ENCODE assay signal across 9 cellular contexts in genomic region chr7:138008588-138009349, GRCh38. TPM values are rescaled to one million over a fixed set of nuclear protein-coding genes. Genes with fewer than 3 reads are reported as not detected.
A peak's percentile ranks its signal among the peaks of the same experiment; 100 is the strongest.
DNase-seq lines count a peak whose midpoint lies in the region; ATAC-seq and TF ChIP-seq lines count a peak whose summit lies in the region.
"Had no signal": no experiment of that assay in that cellular context is flagged by ENCODE, and none has a peak within 500 bp of the region (broad histone marks: within the 10 kb centered on the region; RNA-seq: fewer than 3 reads in every experiment).

No MANE protein-coding gene starts in this region.

- H3K9me2 ChIP-seq in GM23248 (ENCODE audit: insufficient read depth), result no peaks in the 10 kb centered on the region

- peaks cover 9% of the 10 kb centered on the region for H3K9me3 Mint-ChIP-seq in endodermal cell
- H3K9me3 Mint-ChIP-seq: stimulated activated naive CD8-positive, alpha-beta T cell treated with anti-CD3 and anti-CD28 coated beads, Interleukin-15, Interleukin-2, amounts not matched to agents 100 ng/mL and 50 ng/mL, for 24 hours had no signal

- H3K27ac ChIP-seq in GM23248 (no peak overlapping the region), endodermal cell (ENCODE audit: low read depth, low read length) (no peak overlapping the region)

- H3K4me2 ChIP-seq in GM23248 (ENCODE audit: unreplicated experiment), result peak overlapping the region; percentile 51

- peak overlapping the region; percentile 92 for H3K27ac Mint-ChIP-seq in endodermal cell
- H3K27ac Mint-ChIP-seq: stimulated activated naive CD8-positive, alpha-beta T cell treated with anti-CD3 and anti-CD28 coated beads, Interleukin-15, Interleukin-2, amounts not matched to agents 100 ng/mL and 50 ng/mL, for 24 hours had no signal

- in situ Hi-C loops in GM23248 (cut with MboI), result loop anchor here (5.0 kb wide), 1 partner anchor 101 kb away; no protein-coding TSS in a partner anchor

- no peak overlapping the region for H3K4me3 Mint-ChIP-seq in endodermal cell
- H3K4me3 Mint-ChIP-seq: stimulated activated naive CD8-positive, alpha-beta T cell treated with anti-CD3 and anti-CD28 coated beads, Interleukin-15, Interleukin-2, amounts not matched to agents 100 ng/mL and 50 ng/mL, for 24 hours had no signal

- peaks cover 7% of the 10 kb centered on the region for H3K4me1 ChIP-seq in GM23248 (ENCODE audit: insufficient read depth)
- H3K4me1 ChIP-seq in endodermal cell (ENCODE audit: control insufficient read depth, insufficient read depth, low read length), result no peaks in the 10 kb centered on the region
- no peaks in the 10 kb centered on the region for H3K4me1 ChIP-seq in mucosa of descending colon (ENCODE audit: low read depth)

- H2AFZ ChIP-seq in GM23248, result peak overlapping the region; percentile 76

- H3K9me3 ChIP-seq in GM23248 (ENCODE audit: low read depth) (no peaks in the 10 kb centered on the region), endodermal cell (ENCODE audit: control insufficient read depth, low read length) (peaks cover 21% of the 10 kb centered on the region), mucosa of descending colon (no peaks in the 10 kb centered on the region)

- ATAC-seq in mucosa of descending colon, result peak; percentile 85
- ATAC-seq in HG03139 (IDR thresholded peaks at IDR 0.05; ENCODE audit: unreplicated experiment), result no peak

- peaks cover 6% of the 10 kb centered on the region for H3K4me1 Mint-ChIP-seq in endodermal cell

- peaks cover 2% of the 10 kb centered on the region for H3K36me3 Mint-ChIP-seq in endodermal cell (ENCODE audit: low read depth)

- intact Hi-C loops in mucosa of descending colon (cut with DNase I, micrococcal nuclease), result loop anchor here (2.0 to 10.0 kb wide), 3 partner anchors 54 to 106 kb away; no protein-coding TSS in a partner anchor

- no peaks in the 10 kb centered on the region for H3K36me3 ChIP-seq in GM23248 (ENCODE audit: low read depth)
- no peaks in the 10 kb centered on the region for H3K36me3 ChIP-seq in endodermal cell (ENCODE audit: control insufficient read depth, insufficient read depth, low read length)
- no peaks in the 10 kb centered on the region for H3K36me3 ChIP-seq in mucosa of descending colon (ENCODE audit: low read depth)

- no peak overlapping the region for H3K4me3 ChIP-seq in GM23248
- H3K4me3 ChIP-seq in endodermal cell (ENCODE audit: low read length), result no peak overlapping the region
- H3K4me3 ChIP-seq in mucosa of descending colon, result no peak overlapping the region

- no peaks in the 10 kb centered on the region for H4K20me1 ChIP-seq in GM23248 (ENCODE audit: insufficient read depth)

- DNase-seq in DMS53 treated with DMSO at 0.1 percent for 48 hours (lab: John Stamatoyannopoulos, UW; ENCODE audit: unreplicated experiment) (peak; percentile 75), GM23248 (peak; percentile 80), NCI-H146 (lab: John Stamatoyannopoulos, UW) (peak; percentile 55), T1000 (lab: John Stamatoyannopoulos, UW) (peak; percentile 30), endodermal cell (peak; percentile 67), mucosa of descending colon (peak in 2 of 3 donors; percentile 27 to 38), GF-D8 (lab: John Stamatoyannopoulos, UW) (no peak)

- TF ChIP-seq CTCF in endodermal cell (conservative IDR thresholded peaks at IDR 0.05) (peak; percentile 90), mucosa of descending colon (IDR thresholded peaks at IDR 0.05) (peak; percentile 72)

- H3K9ac ChIP-seq in GM23248 (peak overlapping the region; percentile 49), endodermal cell (ENCODE audit: extremely low read depth, low read length, poor library complexity, severe bottlenecking) (no peak overlapping the region)

- H3F3A ChIP-seq in GM23248 (ENCODE audit: insufficient read depth), result 0 out of 2 replicates have a peak, but pooled peaks cover 3% of the 10 kb centered on the region

- WGBS in GM23248 (ENCODE audit: low coverage in 1 of 2, low lambda C conversion rate in 2 of 2, missing lambda C conversion rate in 2 of 2), 2 experiments, result 41 to 42% methylated on average over 17 of the region's 17 CpGs
- WGBS in endodermal cell (ENCODE audit: insufficient coverage in 1 of 2, insufficient read length in 1 of 2), 2 experiments, result 69% methylated on average over 14 to 17 of the region's 17 CpGs

- no peaks in the 10 kb centered on the region; the same call in 1 of the 2 replicates for H3K79me2 ChIP-seq in GM23248 (ENCODE audit: insufficient read depth)

- H3K27me3 Mint-ChIP-seq in endodermal cell (ENCODE audit: insufficient read depth), result no peaks in the 10 kb centered on the region

- H3K27me3 ChIP-seq in GM23248 (replicated peaks; ENCODE audit: insufficient read depth) (no peaks in the 10 kb centered on the region), endodermal cell (ENCODE audit: control insufficient read depth, insufficient read depth, low read length, poor library complexity, severe bottlenecking) (no peaks in the 10 kb centered on the region)

RNA-seq across cellular contexts. Expression of gene CREB3L2, which starts 6.9 kb away (rescaled TPM):
- 43.7 and 67.9 TPM in 2 replicates for total RNA-seq in GM23248 (2014; rRNA removed; shearing (Covaris generic))
- polyA plus RNA-seq in GM23248 (2016; fragmentation: Nextera tagmentation; extraction: Ambion mirVana), result 49.7 and 53.7 TPM in 2 replicates
- total RNA-seq in endodermal cell (10 to 100 TPM; 48.2 to 80.2 TPM), mucosa of descending colon (10 to 100 TPM; 15.8 to 54.3 (median 40.6) TPM)
- 28.1 TPM for polyA plus RNA-seq in endodermal cell (2013, experiment 1 of 2)
- 28.2 TPM for polyA plus RNA-seq in endodermal cell (2013, experiment 2 of 2)
